ENCODE assay signal across 2 cellular contexts in genomic region chr2:57597940-57598339, GRCh38.
TF ChIP-seq lines count a peak whose summit lies in the region.

No MANE protein-coding gene starts in this region.

TF ChIP-seq in SK-N-SH, 30 proteins besides CTCF, POLR2A, EP300 and RAD21 (continued from another document):
- TF ChIP-seq, protein P1, sequence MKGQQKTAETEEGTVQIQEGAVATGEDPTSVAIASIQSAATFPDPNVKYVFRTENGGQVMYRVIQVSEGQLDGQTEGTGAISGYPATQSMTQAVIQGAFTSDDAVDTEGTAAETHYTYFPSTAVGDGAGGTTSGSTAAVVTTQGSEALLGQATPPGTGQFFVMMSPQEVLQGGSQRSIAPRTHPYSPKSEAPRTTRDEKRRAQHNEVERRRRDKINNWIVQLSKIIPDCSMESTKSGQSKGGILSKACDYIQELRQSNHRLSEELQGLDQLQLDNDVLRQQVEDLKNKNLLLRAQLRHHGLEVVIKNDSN (IDR thresholded peaks at IDR 0.05; ENCODE audit: borderline replicate concordance, low read depth): no peak
- TF ChIP-seq EZH2phosphoT487 (IDR thresholded peaks at IDR 0.05; ENCODE audit: borderline replicate concordance, low read depth): no peak
- no peak for TF ChIP-seq JUND (IDR thresholded peaks at IDR 0.05)

TF ChIP-seq in SK-N-SH treated with all-trans-retinoic acid at 6 μM for 48 hours, 23 proteins besides CTCF, POLR2A, EP300 and RAD21 (continued from another document):
- TF ChIP-seq, protein P2, sequence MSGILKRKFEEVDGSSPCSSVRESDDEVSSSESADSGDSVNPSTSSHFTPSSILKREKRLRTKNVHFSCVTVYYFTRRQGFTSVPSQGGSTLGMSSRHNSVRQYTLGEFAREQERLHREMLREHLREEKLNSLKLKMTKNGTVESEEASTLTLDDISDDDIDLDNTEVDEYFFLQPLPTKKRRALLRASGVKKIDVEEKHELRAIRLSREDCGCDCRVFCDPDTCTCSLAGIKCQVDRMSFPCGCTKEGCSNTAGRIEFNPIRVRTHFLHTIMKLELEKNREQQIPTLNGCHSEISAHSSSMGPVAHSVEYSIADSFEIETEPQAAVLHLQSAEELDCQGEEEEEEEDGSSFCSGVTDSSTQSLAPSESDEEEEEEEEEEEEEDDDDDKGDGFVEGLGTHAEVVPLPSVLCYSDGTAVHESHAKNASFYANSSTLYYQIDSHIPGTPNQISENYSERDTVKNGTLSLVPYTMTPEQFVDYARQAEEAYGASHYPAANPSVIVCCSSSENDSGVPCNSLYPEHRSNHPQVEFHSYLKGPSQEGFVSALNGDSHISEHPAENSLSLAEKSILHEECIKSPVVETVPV (CRISPR knock-in tag; IDR thresholded peaks at IDR 0.05): no peak
- TF ChIP-seq, protein P3, sequence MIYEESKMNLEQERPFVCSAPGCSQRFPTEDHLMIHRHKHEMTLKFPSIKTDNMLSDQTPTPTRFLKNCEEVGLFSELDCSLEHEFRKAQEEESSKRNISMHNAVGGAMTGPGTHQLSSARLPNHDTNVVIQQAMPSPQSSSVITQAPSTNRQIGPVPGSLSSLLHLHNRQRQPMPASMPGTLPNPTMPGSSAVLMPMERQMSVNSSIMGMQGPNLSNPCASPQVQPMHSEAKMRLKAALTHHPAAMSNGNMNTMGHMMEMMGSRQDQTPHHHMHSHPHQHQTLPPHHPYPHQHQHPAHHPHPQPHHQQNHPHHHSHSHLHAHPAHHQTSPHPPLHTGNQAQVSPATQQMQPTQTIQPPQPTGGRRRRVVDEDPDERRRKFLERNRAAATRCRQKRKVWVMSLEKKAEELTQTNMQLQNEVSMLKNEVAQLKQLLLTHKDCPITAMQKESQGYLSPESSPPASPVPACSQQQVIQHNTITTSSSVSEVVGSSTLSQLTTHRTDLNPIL (CRISPR knock-in tag; IDR thresholded peaks at IDR 0.05; ENCODE audit: low read depth): no peak
- TF ChIP-seq GLIS3 (CRISPR knock-in tag; IDR thresholded peaks at IDR 0.05): no peak
- no peak for TF ChIP-seq SNAI2 (CRISPR knock-in tag; IDR thresholded peaks at IDR 0.05)
- TF ChIP-seq BACH2 (CRISPR knock-in tag; IDR thresholded peaks at IDR 0.05; ENCODE audit: borderline replicate concordance): no peak
- TF ChIP-seq ZNF8 (CRISPR knock-in tag; IDR thresholded peaks at IDR 0.05): no peak
- TF ChIP-seq TOX (CRISPR knock-in tag; IDR thresholded peaks at IDR 0.05; ENCODE audit: borderline replicate concordance): no peak
- no peak for TF ChIP-seq ZFP3 (CRISPR knock-in tag; IDR thresholded peaks at IDR 0.05)
- no peak for TF ChIP-seq ZNF70 (CRISPR knock-in tag; IDR thresholded peaks at IDR 0.05)
- no peak for TF ChIP-seq ESRRG (CRISPR knock-in tag; IDR thresholded peaks at IDR 0.05)
- TF ChIP-seq TCF4 (CRISPR knock-in tag; IDR thresholded peaks at IDR 0.05; ENCODE audit: borderline replicate concordance): no peak
- no peak for TF ChIP-seq PPARA (CRISPR knock-in tag; IDR thresholded peaks at IDR 0.05; ENCODE audit: borderline replicate concordance)
- no peak for TF ChIP-seq PATZ1 (CRISPR knock-in tag; IDR thresholded peaks at IDR 0.05; ENCODE audit: borderline replicate concordance)
- TF ChIP-seq ARNTL (CRISPR knock-in tag; IDR thresholded peaks at IDR 0.05; ENCODE audit: borderline replicate concordance, low read depth): no peak
- TF ChIP-seq RARB (CRISPR knock-in tag; IDR thresholded peaks at IDR 0.05): no peak
- TF ChIP-seq ZFP30 (CRISPR knock-in tag; IDR thresholded peaks at IDR 0.05): no peak
- no peak for TF ChIP-seq ZC3H10 (CRISPR knock-in tag; IDR thresholded peaks at IDR 0.05)
TF ChIP-seq in SK-N-SH treated with all-trans-retinoic acid at 6 μM for 48 hours: peak in this region for 0.
